ENCODE assay signal across 22 cellular contexts in genomic region chr5:7690557-7690956, GRCh38.
"Had no signal": no experiment of that assay in that cellular context is flagged by ENCODE, and none has a peak within 500 bp of the region (broad histone marks: within the 10 kb centered on the region; RNA-seq: fewer than 3 reads in every experiment).

No MANE protein-coding gene starts in this region.

- H3K36me3 Mint-ChIP-seq: mesothelial cell of epicardium; naive B cell; stimulated activated naive B cell treated with anti-CD40 and anti-IgM and Interleukin-4, amounts not matched to agents 10 μg/mL and 1 μg/mL and 100 μg/mL, for 72 hours had no signal

- H3K27ac Mint-ChIP-seq: mesothelial cell of epicardium; naive B cell; nephron; progenitor cell of endocrine pancreas; stimulated activated naive B cell treated with anti-CD40 and anti-IgM and Interleukin-4, amounts not matched to agents 10 μg/mL and 1 μg/mL and 100 μg/mL, for 72 hours; stimulated activated naive CD8-positive, alpha-beta T cell treated with anti-CD3 and anti-CD28 coated beads, Interleukin-15, amount 100 ng/mL, for 72 hours; type B pancreatic cell had no signal

- H3K4me1 Mint-ChIP-seq: mesothelial cell of epicardium; naive B cell; nephron; stimulated activated naive B cell treated with anti-CD40 and anti-IgM and Interleukin-4, amounts not matched to agents 10 μg/mL and 1 μg/mL and 100 μg/mL, for 72 hours; stimulated activated naive CD8-positive, alpha-beta T cell treated with anti-CD3 and anti-CD28 coated beads, Interleukin-15, amount 100 ng/mL, for 72 hours had no signal

- ATAC-seq: gastrocnemius medialis; left lung; mucosa of descending colon; right lobe of liver; stimulated activated naive B cell treated with anti-CD40 and anti-IgM and Interleukin-4, amounts not matched to agents 10 μg/mL and 1 μg/mL and 100 μg/mL, for 72 hours; stimulated activated naive CD8-positive, alpha-beta T cell treated with anti-CD3 and anti-CD28 coated beads, Interleukin-15, amount 100 ng/mL, for 72 hours had no signal

- H3K27me3 Mint-ChIP-seq: naive B cell had no signal

- H3K4me3 ChIP-seq: gastrocnemius medialis, left lung, mucosa of descending colon, right lobe of liver, thyroid gland had no signal

- H3K9me3 ChIP-seq: gastrocnemius medialis, left lung, mucosa of descending colon, neutrophil, right lobe of liver, thyroid gland had no signal

- H3K4me3 Mint-ChIP-seq: mesothelial cell of epicardium; naive B cell; nephron; stimulated activated naive B cell treated with anti-CD40 and anti-IgM and Interleukin-4, amounts not matched to agents 10 μg/mL and 1 μg/mL and 100 μg/mL, for 72 hours; stimulated activated naive CD8-positive, alpha-beta T cell treated with anti-CD3 and anti-CD28 coated beads, Interleukin-15, amount 100 ng/mL, for 72 hours; type B pancreatic cell had no signal

- H3K9ac ChIP-seq: parathyroid adenoma had no signal

- H3K79me2 ChIP-seq: parathyroid adenoma had no signal

- FAIRE-seq: kidney, small intestine had no signal

- H3K27ac ChIP-seq: gastrocnemius medialis, left lung, neutrophil, parathyroid adenoma, right lobe of liver, thyroid gland had no signal

- H3K9me3 Mint-ChIP-seq: mesothelial cell of epicardium; nephron; stimulated activated naive CD8-positive, alpha-beta T cell treated with anti-CD3 and anti-CD28 coated beads, Interleukin-15, amount 100 ng/mL, for 72 hours; type B pancreatic cell had no signal

- DNase-seq: cortex of kidney; foreskin fibroblast; gastrocnemius medialis; head of caudate nucleus; kidney; left lung; mesenchymal stem cell; mucosa of descending colon; naive B cell; right lobe of liver; small intestine; stimulated activated CD4-positive, alpha-beta T cell treated with anti-CD3 and anti-CD28 coated beads, Interleukin-15, amount 100 ng/mL, for 24 hours; stimulated activated CD4-positive, alpha-beta T cell treated with anti-CD3 and anti-CD28 coated beads, Interleukin-2, amount 100 ng/mL, for 48 hours; stimulated activated naive B cell treated with anti-CD40 and anti-IgM and Interleukin-4, amounts not matched to agents 10 μg/mL and 1 μg/mL and 100 μg/mL, for 72 hours; stimulated activated naive CD8-positive, alpha-beta T cell treated with anti-CD3 and anti-CD28 coated beads, Interleukin-15, amount 100 ng/mL, for 72 hours; thyroid gland had no signal

- H2AFZ ChIP-seq: parathyroid adenoma had no signal

- H3K36me3 ChIP-seq: left lung, neutrophil, right lobe of liver, thyroid gland had no signal

- H3K4me1 ChIP-seq: left lung, parathyroid adenoma, right lobe of liver, thyroid gland had no signal

- H3K27me3 ChIP-seq: gastrocnemius medialis, left lung, neutrophil, right lobe of liver, thyroid gland had no signal
